ENCODE assay signal across 26 cellular contexts in genomic region chr10:33498354-33498753, GRCh38.
"Had no signal": no experiment of that assay in that cellular context is flagged by ENCODE, and none has a peak within 500 bp of the region (broad histone marks: within the 10 kb centered on the region; RNA-seq: fewer than 3 reads in every experiment).

No MANE protein-coding gene starts in this region.

- H3K36me3 Mint-ChIP-seq: immature natural killer cell; naive thymus-derived CD8-positive, alpha-beta T cell; stimulated activated effector memory CD8-positive, alpha-beta T cell treated with anti-CD3 and anti-CD28 coated beads, Interleukin-12 subunit alpha, Interleukin-12 subunit beta, amount 100 ng/mL, for 72 hours had no signal

- H3K9me3 Mint-ChIP-seq: dendritic cell treated with granulocyte-macrophage colony-stimulating factor and Interleukin-4, amounts not matched to agents 40 ng/mL and 50 ng/mL, for 4 days; stimulated activated effector memory CD8-positive, alpha-beta T cell treated with anti-CD3 and anti-CD28 coated beads, Interleukin-12 subunit alpha, Interleukin-12 subunit beta, amount 100 ng/mL, for 72 hours had no signal

- H3K4me1 ChIP-seq: neural progenitor cell, pancreas, suprapubic skin, thyroid gland, upper lobe of left lung had no signal

- H3K4me1 Mint-ChIP-seq: immature natural killer cell; naive thymus-derived CD8-positive, alpha-beta T cell; neural progenitor cell; stimulated activated effector memory CD8-positive, alpha-beta T cell treated with anti-CD3 and anti-CD28 coated beads, Interleukin-12 subunit alpha, Interleukin-12 subunit beta, amount 100 ng/mL, for 72 hours had no signal

- DNase-seq: cerebellar nuclear complex; effector memory CD8-positive, alpha-beta T cell; foreskin fibroblast; glutamatergic neuron; immature natural killer cell; left colon; mucosa of descending colon; naive thymus-derived CD8-positive, alpha-beta T cell; occipital lobe; pancreas; right cardiac atrium; stimulated activated CD4-positive, alpha-beta T cell treated with anti-CD3 and anti-CD28 coated beads, Interleukin-4, amount 100 ng/mL, for 1 hour; stimulated activated CD8-positive, alpha-beta memory T cell treated with anti-CD3 and anti-CD28 coated beads, Interleukin-4, amount 100 ng/mL, for 48 hours; stimulated activated naive CD8-positive, alpha-beta T cell treated with anti-CD3 and anti-CD28 coated beads, Interleukin-15, Interleukin-2, amounts not matched to agents 100 U/mL and 50 U/mL, for 24 hours; thyroid gland; upper lobe of left lung had no signal

- H3K4me3 ChIP-seq: esophagus muscularis mucosa, gastroesophageal sphincter, mucosa of descending colon, neural progenitor cell, pancreas, smooth muscle cell, suprapubic skin, thyroid gland, upper lobe of left lung had no signal

- FAIRE-seq: colon, pancreas had no signal

- H3K4me3 Mint-ChIP-seq: dendritic cell treated with granulocyte-macrophage colony-stimulating factor and Interleukin-4, amounts not matched to agents 40 ng/mL and 50 ng/mL, for 4 days; effector memory CD8-positive, alpha-beta T cell; immature natural killer cell; naive thymus-derived CD8-positive, alpha-beta T cell; neural progenitor cell; stimulated activated effector memory CD8-positive, alpha-beta T cell treated with anti-CD3 and anti-CD28 coated beads, Interleukin-12 subunit alpha, Interleukin-12 subunit beta, amount 100 ng/mL, for 72 hours had no signal

- H3K27me3 ChIP-seq: esophagus muscularis mucosa, gastroesophageal sphincter, neural progenitor cell, pancreas, suprapubic skin, thyroid gland, upper lobe of left lung had no signal

- ATAC-seq: effector memory CD8-positive, alpha-beta T cell; gastroesophageal sphincter; left colon; mucosa of descending colon; naive thymus-derived CD8-positive, alpha-beta T cell; pancreas; right cardiac atrium; stimulated activated effector memory CD8-positive, alpha-beta T cell treated with anti-CD3 and anti-CD28 coated beads, Interleukin-12 subunit alpha, Interleukin-12 subunit beta, amount 100 ng/mL, for 72 hours; stimulated activated naive CD8-positive, alpha-beta T cell treated with anti-CD3 and anti-CD28 coated beads, Interleukin-15, Interleukin-2, amounts not matched to agents 100 U/mL and 50 U/mL, for 24 hours had no signal

- H3K27me3 Mint-ChIP-seq: progenitor cell of endocrine pancreas had no signal

- H3K9me3 ChIP-seq: esophagus muscularis mucosa, gastroesophageal sphincter, mucosa of descending colon, pancreas, suprapubic skin, thyroid gland, upper lobe of left lung had no signal

- H3K9ac ChIP-seq: neural progenitor cell had no signal

- H3K27ac Mint-ChIP-seq: dendritic cell treated with granulocyte-macrophage colony-stimulating factor and Interleukin-4, amounts not matched to agents 40 ng/mL and 50 ng/mL, for 4 days; effector memory CD8-positive, alpha-beta T cell; immature natural killer cell; naive thymus-derived CD8-positive, alpha-beta T cell; neural progenitor cell; progenitor cell of endocrine pancreas; stimulated activated effector memory CD8-positive, alpha-beta T cell treated with anti-CD3 and anti-CD28 coated beads, Interleukin-12 subunit alpha, Interleukin-12 subunit beta, amount 100 ng/mL, for 72 hours had no signal

- H3K27ac ChIP-seq: epithelial cell of prostate, esophagus muscularis mucosa, gastroesophageal sphincter, neural progenitor cell, pancreas, suprapubic skin, thyroid gland, upper lobe of left lung had no signal

- H3K36me3 ChIP-seq: esophagus muscularis mucosa, gastroesophageal sphincter, neural progenitor cell, pancreas, suprapubic skin, thyroid gland, upper lobe of left lung had no signal
